In genomic region chr9:28735943-28736342, GRCh38 we compare ENCODE assay signal across 18 cellular contexts.
"Had no signal": no experiment of that assay in that cellular context is flagged by ENCODE, and none has a peak within 500 bp of the region (broad histone marks: within the 10 kb centered on the region; RNA-seq: fewer than 3 reads in every experiment).

No MANE protein-coding gene starts in this region.

- DNase-seq: activated CD4-positive, alpha-beta T cell treated with anti-CD3 and anti-CD28 coated beads for 36 hours; activated CD4-positive, alpha-beta T cell treated with anti-CD3 and anti-CD28 coated beads, Interleukin-2, amount 50 U/mL, for 48 hours; activated T-cell treated with anti-CD3 and anti-CD28 coated beads for 4 hours; caudate nucleus; dorsolateral prefrontal cortex; hypothalamus; islet precursor cell; midbrain; stimulated activated naive CD8-positive, alpha-beta T cell treated with anti-CD3 and anti-CD28 coated beads, Interleukin-15, Interleukin-2, amounts not matched to agents 100 U/mL and 50 U/mL, for 24 hours; substantia nigra had no signal

- H3K9me3 ChIP-seq: prostate gland, right atrium auricular region, tibial nerve, vagina had no signal

- H3K27ac ChIP-seq: dorsolateral prefrontal cortex, prostate gland, right atrium auricular region, tibial nerve, vagina had no signal

- H3K27me3 ChIP-seq: dorsolateral prefrontal cortex, right atrium auricular region, tibial nerve, vagina had no signal

- H3K36me3 ChIP-seq: prostate gland, right atrium auricular region, tibial nerve, vagina had no signal

- H3K4me1 ChIP-seq: prostate gland, right atrium auricular region, tibial nerve, vagina had no signal

- H3K4me3 ChIP-seq: dorsolateral prefrontal cortex, lung, prostate gland, right atrium auricular region, tibial nerve, vagina had no signal

- ATAC-seq: activated CD4-positive, alpha-beta T cell treated with anti-CD3 and anti-CD28 coated beads for 36 hours; stimulated activated naive CD8-positive, alpha-beta T cell treated with anti-CD3 and anti-CD28 coated beads, Interleukin-15, Interleukin-2, amounts not matched to agents 100 U/mL and 50 U/mL, for 24 hours; WTC11 had no signal

- FAIRE-seq: frontal cortex, TTC549 had no signal
